Comparison of ENCODE assay signal across 10 cellular contexts in genomic region chr1:30756206-30756544, GRCh38. TPM values are rescaled to one million over a fixed set of nuclear protein-coding genes. Genes with fewer than 3 reads are reported as not detected.
DNase-seq lines count a peak whose midpoint lies in the region; ATAC-seq and TF ChIP-seq lines count a peak whose summit lies in the region.
"Had no signal": no experiment of that assay in that cellular context is flagged by ENCODE, and none has a peak within 500 bp of the region (broad histone marks: within the 10 kb centered on the region; RNA-seq: fewer than 3 reads in every experiment).

No MANE protein-coding gene starts in this region.

- no peak for TF ChIP-seq CTCF in KMS-11 (conservative IDR thresholded peaks at IDR 0.05; ENCODE audit: low read depth, low read length)
- TF ChIP-seq CTCF in mammary epithelial cell (conservative IDR thresholded peaks at IDR 0.05 in 1 of 2, IDR thresholded peaks at IDR 0.05 in 1 of 2; ENCODE audit: extremely low read depth in 1 of 2, insufficient read depth in 1 of 2, low read depth in 1 of 2, low read length in 2 of 2) = no peak

- H3K36me3 ChIP-seq in CD4-positive, alpha-beta memory T cell (ENCODE audit: insufficient read depth, low read length) = peaks cover 4% of the 10 kb centered on the region
- no peaks in the 10 kb centered on the region for H3K36me3 ChIP-seq in KMS-11 (ENCODE audit: insufficient read depth)
- no peaks in the 10 kb centered on the region for H3K36me3 ChIP-seq in mammary epithelial cell (ENCODE audit: insufficient read depth, low read length)
- no peaks in the 10 kb centered on the region for H3K36me3 ChIP-seq in neuronal stem cell (replicated peaks in 1 of 2; ENCODE audit: control insufficient read depth in 2 of 2, insufficient read depth in 2 of 2, low read length in 2 of 2)

- H3K27ac ChIP-seq in CD4-positive, alpha-beta memory T cell (ENCODE audit: low read depth, low read length) = peak overlapping the region; percentile 92
- H3K27ac ChIP-seq in KMS-11 = no peak overlapping the region
- no peak overlapping the region for H3K27ac ChIP-seq in mammary epithelial cell (ENCODE audit: insufficient read depth, low read depth, low read length)
- H3K27ac ChIP-seq in neuronal stem cell (replicated peaks; ENCODE audit: low read length) = no peak overlapping the region

- intact Hi-C loops in CD4-positive, alpha-beta memory T cell (cut with micrococcal nuclease) = loop anchor here (1.0 to 10.0 kb wide), 4 partner anchors 13 to 1186 kb away; partner anchors contain the start of gene PUM1
- intact Hi-C loops in mammary epithelial cell (cut with micrococcal nuclease) = no loop called here

- no peaks in the 10 kb centered on the region for H4K20me1 ChIP-seq in KMS-11 (ENCODE audit: insufficient read depth)
- H4K20me1 ChIP-seq in mammary epithelial cell (ENCODE audit: insufficient read depth, low read length) = no peaks in the 10 kb centered on the region

- H2BK120ac ChIP-seq in neuronal stem cell (ENCODE audit: low read depth, low read length) = no peak overlapping the region

- no peak overlapping the region for H4K8ac ChIP-seq in neuronal stem cell (ENCODE audit: low read depth, low read length)

- H3K27me3 Mint-ChIP-seq in CD4-positive, alpha-beta memory T cell = no peaks in the 10 kb centered on the region

- H3K27me3 ChIP-seq in CD4-positive, alpha-beta memory T cell (ENCODE audit: insufficient read depth, low read length) = no peaks in the 10 kb centered on the region
- H3K27me3 ChIP-seq in KMS-11 (ENCODE audit: insufficient read depth, low read depth) = no peaks in the 10 kb centered on the region; the same call in 1 of the 2 replicates
- no peaks in the 10 kb centered on the region for H3K27me3 ChIP-seq in mammary epithelial cell (ENCODE audit: insufficient read depth, low read length)
- no peaks in the 10 kb centered on the region for H3K27me3 ChIP-seq in neuronal stem cell (ENCODE audit: control insufficient read depth in 3 of 3, insufficient read depth in 3 of 3, low read depth in 1 of 3, low read length in 3 of 3)

- H3K23ac ChIP-seq in neuronal stem cell (ENCODE audit: low read depth, low read length, poor library complexity) = no peak overlapping the region

- dilution Hi-C loops in mammary epithelial cell (cut with HindIII; ENCODE audit: low sequenced_read_pairs) = no loop called here

- H4K91ac ChIP-seq in neuronal stem cell (ENCODE audit: low read depth, low read length, poor library complexity) = no peak overlapping the region

- H3K4ac ChIP-seq in neuronal stem cell (ENCODE audit: low read length) = no peak overlapping the region

- CTCF ChIA-PET in CD4-positive, alpha-beta memory T cell (lab: Charles Lee; ENCODE audit: partially characterized antibody) = interaction anchor here (1.5 to 18.5 kb wide), 5 partner anchors 8 to 36 kb away, joined by 3 to 270 read pairs (median 95); no protein-coding TSS in a partner anchor
- CTCF ChIA-PET in mammary epithelial cell (lab: Charles Lee; ENCODE audit: low non-redundant PET) = no interaction called here

- H3K4me1 Mint-ChIP-seq in CD4-positive, alpha-beta memory T cell = peaks cover 53 to 100% (median 68%) of the 10 kb centered on the region in 4 donors

- H3K4me3 Mint-ChIP-seq in CD4-positive, alpha-beta memory T cell = peak overlapping the region; percentile 97 to 100 (median 100)
- H3K4me3 Mint-ChIP-seq: H9 had no signal

- H2BK12ac ChIP-seq in neuronal stem cell (ENCODE audit: low read length) = no peak overlapping the region

- ATAC-seq in HG03439 (IDR thresholded peaks at IDR 0.05; ENCODE audit: unreplicated experiment) = no peak

- peak overlapping the region; percentile 95 to 100 (median 98) for H3K27ac Mint-ChIP-seq in CD4-positive, alpha-beta memory T cell
- H3K27ac Mint-ChIP-seq: H9 had no signal

- no peak overlapping the region for H2BK5ac ChIP-seq in neuronal stem cell (ENCODE audit: low read length)

- H2AFZ ChIP-seq in KMS-11 (ENCODE audit: low read depth) (no peak overlapping the region), mammary epithelial cell (ENCODE audit: low read depth, low read length) (no peak overlapping the region), neuronal stem cell (ENCODE audit: low read length) (no peak overlapping the region)

- H3K9ac ChIP-seq in KMS-11 (no peak overlapping the region), mammary epithelial cell (ENCODE audit: insufficient read depth, low read length) (no peak overlapping the region), neuronal stem cell (ENCODE audit: low read depth, low read length, poor library complexity) (no peak overlapping the region)

- peaks cover 23 to 45% of the 10 kb centered on the region in 2 donors for H3K36me3 Mint-ChIP-seq in CD4-positive, alpha-beta memory T cell

- H3K4me2 ChIP-seq in KMS-11 (peak overlapping the region; percentile 43), mammary epithelial cell (ENCODE audit: insufficient read depth, low read depth, low read length) (peak overlapping the region; percentile 32), neuronal stem cell (ENCODE audit: insufficient read depth, low read length, poor library complexity, severe bottlenecking) (no peak overlapping the region)

- H3K9me3 Mint-ChIP-seq in CD4-positive, alpha-beta memory T cell = peaks cover 0 to 4% (median 0%) of the 10 kb centered on the region in 8 donors

- no peaks in the 10 kb centered on the region for H3K79me1 ChIP-seq in neuronal stem cell (ENCODE audit: low read depth, low read length)

- peaks cover 84% of the 10 kb centered on the region for H3K4me1 ChIP-seq in CD4-positive, alpha-beta memory T cell (ENCODE audit: insufficient read depth, low read length)
- H3K4me1 ChIP-seq in KMS-11 (ENCODE audit: low read depth, poor library complexity, severe bottlenecking) = peaks cover 48% of the 10 kb centered on the region
- H3K4me1 ChIP-seq in mammary epithelial cell (ENCODE audit: insufficient read depth, low read length) = peaks cover 24% of the 10 kb centered on the region
- H3K4me1 ChIP-seq in neuronal stem cell (ENCODE audit: control insufficient read depth in 2 of 2, insufficient read depth in 1 of 2, low read depth in 1 of 2, low read length in 2 of 2) = peaks cover 9 to 11% of the 10 kb centered on the region in 2 donors

- DNase-seq in CD4-positive, alpha-beta memory T cell = no peak
- DNase-seq in mammary epithelial cell (no peak), neuronal stem cell (ENCODE audit: low spot score) (no peak), NCI-H82 treated with DMSO at 0.1 percent for 48 hours (lab: John Stamatoyannopoulos, UW; ENCODE audit: unreplicated experiment) (no peak), RPMI8226 (no peak), DMS53 (lab: John Stamatoyannopoulos, UW) (no peak)
- DNase-seq: H9, NCI-H2081 treated with DMSO at 0.1 percent for 48 hours had no signal

- peak overlapping the region; percentile 20 for H2AK5ac ChIP-seq in neuronal stem cell (ENCODE audit: low read depth, low read length)

- BruUV-seq in mammary epithelial cell (replicated peaks; lab: Mats Ljungman, UMichigan) = no TSS peak

- no peak overlapping the region for H2BK15ac ChIP-seq in neuronal stem cell (ENCODE audit: low read length)

- no peak overlapping the region for H3K14ac ChIP-seq in neuronal stem cell (ENCODE audit: low read length)

- peak overlapping the region; percentile 61 for H3K18ac ChIP-seq in neuronal stem cell (ENCODE audit: low read length)

- H3K9me3 ChIP-seq in CD4-positive, alpha-beta memory T cell (ENCODE audit: control insufficient read depth in 1 of 2, low read length in 2 of 2) = no peaks in the 10 kb centered on the region
- H3K9me3 ChIP-seq in mammary epithelial cell (replicated peaks; ENCODE audit: insufficient read depth, low read length) (no peaks in the 10 kb centered on the region), neuronal stem cell (replicated peaks in 1 of 2; ENCODE audit: control insufficient read depth in 2 of 2, insufficient read depth in 1 of 2, low read depth in 1 of 2, low read length in 2 of 2) (peaks cover 0 to 3% of the 10 kb centered on the region in 2 donors)

- WGBS in mammary epithelial cell (ENCODE audit: low coverage, missing lambda C conversion rate) = 83% methylated on average over 4 of the region's 4 CpGs
- WGBS in neuronal stem cell (ENCODE audit: extremely low coverage in 2 of 2, insufficient read length in 2 of 2, insufficient replicate concordance in 1 of 2), 2 donors = no CpG with 5 or more reads among the region's 4 CpGs

- POLR2A ChIA-PET in CD4-positive, alpha-beta memory T cell (lab: Charles Lee; ENCODE audit: partially characterized antibody) = interaction anchor here (2.2 to 22.1 kb wide), 4 partner anchors 11 to 26 kb away, joined by 7 to 1160 read pairs (median 19); partner anchors contain the start of gene MATN1

- in situ Hi-C loops in mammary epithelial cell (cut with MboI; ENCODE audit: low sequenced_read_pairs in 2 of 2) = no loop called here

- peak overlapping the region; percentile 96 for H3K4me3 ChIP-seq in CD4-positive, alpha-beta memory T cell (ENCODE audit: low read length in 2 of 2)
- H3K4me3 ChIP-seq in KMS-11 (IDR thresholded peaks at IDR 0.05; ENCODE audit: insufficient read depth, low read depth, low read length) = no peak overlapping the region
- no peak overlapping the region for H3K4me3 ChIP-seq in mammary epithelial cell (replicated peaks in 1 of 3; ENCODE audit: insufficient read depth in 1 of 3, low read depth in 2 of 3, low read length in 3 of 3)
- H3K4me3 ChIP-seq in neuronal stem cell (ENCODE audit: low read length in 2 of 2) = no peak overlapping the region

- H3K79me2 ChIP-seq in KMS-11 (ENCODE audit: insufficient read depth, low read depth) = peaks cover 25% of the 10 kb centered on the region; the same call in 1 of the 2 replicates
- H3K79me2 ChIP-seq in mammary epithelial cell (ENCODE audit: insufficient read depth, low read length) = no peaks in the 10 kb centered on the region

RNA-seq across cellular contexts. Expression of gene LAPTM5, which starts 1.4 kb away (rescaled TPM):
- total RNA-seq in CD4-positive, alpha-beta memory T cell = 100 to 1,000 TPM; 587 to 608 TPM
- 100 to 1,000 TPM; 563 to 851 TPM for polyA plus RNA-seq in CD4-positive, alpha-beta memory T cell
- total RNA-seq in mammary epithelial cell = 1 to 10 TPM in 1 of 2 donors, not detected in 1; 1.7 TPM
- polyA plus RNA-seq in mammary epithelial cell = 1.8 TPM
- 0.62 TPM for polyA minus RNA-seq in mammary epithelial cell
- 0.15 TPM for polyA plus RNA-seq in neuronal stem cell (2013, experiment 1 of 2)
- 0.10 TPM for polyA plus RNA-seq in neuronal stem cell (2013, experiment 2 of 2)

RNA-seq across cellular contexts. Expression of gene MATN1, which starts 32.8 kb away (rescaled TPM):
- total RNA-seq in CD4-positive, alpha-beta memory T cell = under 1 TPM in 1 of 2 experiments, not detected in 1; 0.12 TPM
- polyA plus RNA-seq in CD4-positive, alpha-beta memory T cell = 1 to 10 TPM in 1 of 2 donors, under 1 TPM in 1; 0.53 to 1.2 TPM
- not detected for total RNA-seq in mammary epithelial cell
- 0.05 TPM for polyA plus RNA-seq in mammary epithelial cell
- polyA minus RNA-seq in mammary epithelial cell = not detected
- polyA plus RNA-seq in neuronal stem cell (2013, experiment 1 of 2) = 0.04 TPM
- 0.01 TPM for polyA plus RNA-seq in neuronal stem cell (2013, experiment 2 of 2)
- total RNA-seq: H9 had no signal

Comparison
In these comparisons a context has a peak if more than half of its experiments do, and no peak if none do; other contexts are left out.
1. H3K4me3 ChIP-seq: peak in CD4-positive, alpha-beta memory T cell (2 of 2); none in KMS-11 (single experiment), mammary epithelial cell (0 of 3) and neuronal stem cell (0 of 2).
2. RNA of gene LAPTM5, which starts 1.4 kb away (total RNA-seq): 587 to 608 TPM in CD4-positive, alpha-beta memory T cell; 1.7 TPM in mammary epithelial cell; every median in the first group is over 100 times any median in the second.